In genomic region chr1:183593356-183593755, GRCh38 we compare ENCODE assay signal across 11 cellular contexts. TPM values are rescaled to one million over a fixed set of nuclear protein-coding genes. Genes with fewer than 3 reads are reported as not detected.
A peak's percentile ranks its signal among the peaks of the same experiment; 100 is the strongest.
DNase-seq lines count a peak whose midpoint lies in the region; ATAC-seq, FAIRE-seq and TF ChIP-seq lines count a peak whose summit lies in the region.
"Had no signal": no experiment of that assay in that cellular context is flagged by ENCODE, and none has a peak within 500 bp of the region (broad histone marks: within the 10 kb centered on the region; RNA-seq: fewer than 3 reads in every experiment).

No MANE protein-coding gene starts in this region.

- H3K4me1 Mint-ChIP-seq in activated CD8-positive, alpha-beta T cell treated with anti-CD3 and anti-CD28 coated beads for 36 hours (ENCODE audit: low read depth): peaks cover 46% of the 10 kb centered on the region

- no peak overlapping the region for H3K4me3 Mint-ChIP-seq in activated CD8-positive, alpha-beta T cell treated with anti-CD3 and anti-CD28 coated beads for 36 hours
- H3K4me3 Mint-ChIP-seq: brain had no signal

- no peaks in the 10 kb centered on the region for H3K27me3 ChIP-seq in esophagus squamous epithelium
- H3K27me3 ChIP-seq in MG63: no peaks in the 10 kb centered on the region

- POLR2A ChIA-PET in activated CD8-positive, alpha-beta T cell treated with anti-CD3 and anti-CD28 coated beads for 36 hours (lab: Charles Lee): no interaction called here

- H3K4me3 ChIP-seq in esophagus squamous epithelium (no peak overlapping the region), MG63 (no peak overlapping the region)

- peaks cover 6 to 44% (median 9%) of the 10 kb centered on the region in 3 donors for H3K4me1 ChIP-seq in esophagus squamous epithelium

- peaks cover 2% of the 10 kb centered on the region for H3K27me3 Mint-ChIP-seq in activated CD8-positive, alpha-beta T cell treated with anti-CD3 and anti-CD28 coated beads for 36 hours

- 42 to 53% methylated on average over 3 of the region's 3 CpGs for WGBS in esophagus squamous epithelium, 2 donors

- H3K27ac Mint-ChIP-seq in activated CD8-positive, alpha-beta T cell treated with anti-CD3 and anti-CD28 coated beads for 36 hours: no peak overlapping the region
- H3K27ac Mint-ChIP-seq: brain had no signal

- H3K36me3 Mint-ChIP-seq in activated CD8-positive, alpha-beta T cell treated with anti-CD3 and anti-CD28 coated beads for 36 hours (ENCODE audit: low read depth): no peaks in the 10 kb centered on the region
- H3K36me3 Mint-ChIP-seq: brain had no signal

- ATAC-seq in GM21447 (IDR thresholded peaks at IDR 0.05; ENCODE audit: unreplicated experiment): peak; percentile 46
- peak; percentile 44 for ATAC-seq in HG03558 (IDR thresholded peaks at IDR 0.05; ENCODE audit: extremely low read depth, unreplicated experiment)
- no peak for ATAC-seq in activated CD8-positive, alpha-beta T cell treated with anti-CD3 and anti-CD28 coated beads for 36 hours

- CTCF ChIA-PET in activated CD8-positive, alpha-beta T cell treated with anti-CD3 and anti-CD28 coated beads for 36 hours (lab: Charles Lee): no interaction called here

- TF ChIP-seq CTCF in esophagus squamous epithelium (IDR thresholded peaks at IDR 0.05): no peak
- no peak for TF ChIP-seq CTCF in activated CD8-positive, alpha-beta T cell treated with anti-CD3 and anti-CD28 coated beads for 36 hours (IDR thresholded peaks at IDR 0.05)

- peaks cover 1% of the 10 kb centered on the region for H3K9me3 Mint-ChIP-seq in activated CD8-positive, alpha-beta T cell treated with anti-CD3 and anti-CD28 coated beads for 36 hours
- H3K9me3 Mint-ChIP-seq: brain had no signal

- intact Hi-C loops in esophagus squamous epithelium (cut with DNase I): no loop called here
- intact Hi-C loops in activated CD8-positive, alpha-beta T cell treated with anti-CD3 and anti-CD28 coated beads for 36 hours (cut with micrococcal nuclease): no loop called here

- H3K9me3 ChIP-seq in esophagus squamous epithelium (no peaks in the 10 kb centered on the region), MG63 (no peaks in the 10 kb centered on the region)

- DNase-seq in GM12891 (ENCODE audit: insufficient read length, low spot score) (no peak), esophagus squamous epithelium (lab: John Stamatoyannopoulos, UW) (no peak), ecto neural progenitor cell (ENCODE audit: low spot score) (no peak), MG63 (no peak), NCI-H146 treated with DMSO at 0.1 percent for 48 hours (lab: John Stamatoyannopoulos, UW; ENCODE audit: unreplicated experiment) (no peak)
- no peak for DNase-seq in activated CD8-positive, alpha-beta T cell treated with anti-CD3 and anti-CD28 coated beads for 36 hours
- DNase-seq: mammary epithelial cell had no signal

- peak; percentile 94 for FAIRE-seq in GM12891 (lab: Jason Lieb, UNC)
- FAIRE-seq: G401.6 had no signal

- peak overlapping the region in 3 of 4 donors; percentile 18 to 41 (median 33) for H3K27ac ChIP-seq in esophagus squamous epithelium

- no peaks in the 10 kb centered on the region for H3K36me3 ChIP-seq in esophagus squamous epithelium
- H3K36me3 ChIP-seq in MG63: no peaks in the 10 kb centered on the region

- no peak for TF ChIP-seq POLR2A in GM12891 (IDR thresholded peaks at IDR 0.05; ENCODE audit: low read depth, low read length)
- no peak for TF ChIP-seq POLR2A in esophagus squamous epithelium (IDR thresholded peaks at IDR 0.05)

TF ChIP-seq in GM12891, 5 proteins besides CTCF, POLR2A, EP300 and RAD21:
- peak; percentile 97 for TF ChIP-seq SPI1 (IDR thresholded peaks at IDR 0.05; ENCODE audit: low read depth, low read length)
- no peak for TF ChIP-seq POU2F2 (IDR thresholded peaks at IDR 0.05; ENCODE audit: low read depth, low read length)

RNA-seq across cellular contexts. Expression of gene NCF2, which starts 3.1 kb away (rescaled TPM):
- polyA plus RNA-seq in GM12891 (2012; ENCODE audit: low read depth, missing spikeins): 44.5 TPM
- total RNA-seq in esophagus squamous epithelium: 10 to 100 TPM in 3 of 4 donors, 1 to 10 TPM in 1; 8.1 to 23.1 (median 14.3) TPM
- 0.53 and 0.64 TPM in 2 replicates for total RNA-seq in MG63 (2014; rRNA removed; shearing (Covaris generic); ENCODE audit: low replicate concordance)
- total RNA-seq in activated CD8-positive, alpha-beta T cell treated with anti-CD3 and anti-CD28 coated beads for 36 hours: 1 to 10 TPM; 4.2 to 4.7 TPM

RNA-seq across cellular contexts. Expression of gene ARPC5, which starts 42.2 kb away (rescaled TPM):
- 240 TPM for polyA plus RNA-seq in GM12891 (2012; ENCODE audit: low read depth, missing spikeins)
- total RNA-seq in esophagus squamous epithelium: 100 to 1,000 TPM in 2 of 4 donors, 10 to 100 TPM in 2; 90.2 to 136 (median 102) TPM
- 232 and 372 TPM in 2 replicates for total RNA-seq in MG63 (2014; rRNA removed; shearing (Covaris generic); ENCODE audit: low replicate concordance)
- 100 to 1,000 TPM; 128 to 134 TPM for total RNA-seq in activated CD8-positive, alpha-beta T cell treated with anti-CD3 and anti-CD28 coated beads for 36 hours

RNA-seq across cellular contexts. Expression of gene APOBEC4, which starts 59.8 kb away (rescaled TPM):
- polyA plus RNA-seq in GM12891 (2012; ENCODE audit: low read depth, missing spikeins): 0.04 TPM
- total RNA-seq in esophagus squamous epithelium: not detected
- not detected in 2 replicates for total RNA-seq in MG63 (2014; rRNA removed; shearing (Covaris generic); ENCODE audit: low replicate concordance)
- total RNA-seq in activated CD8-positive, alpha-beta T cell treated with anti-CD3 and anti-CD28 coated beads for 36 hours: not detected
- total RNA-seq: mammary epithelial cell had no signal
- polyA plus RNA-seq: mammary epithelial cell had no signal
